In the genomic region with DNA sequence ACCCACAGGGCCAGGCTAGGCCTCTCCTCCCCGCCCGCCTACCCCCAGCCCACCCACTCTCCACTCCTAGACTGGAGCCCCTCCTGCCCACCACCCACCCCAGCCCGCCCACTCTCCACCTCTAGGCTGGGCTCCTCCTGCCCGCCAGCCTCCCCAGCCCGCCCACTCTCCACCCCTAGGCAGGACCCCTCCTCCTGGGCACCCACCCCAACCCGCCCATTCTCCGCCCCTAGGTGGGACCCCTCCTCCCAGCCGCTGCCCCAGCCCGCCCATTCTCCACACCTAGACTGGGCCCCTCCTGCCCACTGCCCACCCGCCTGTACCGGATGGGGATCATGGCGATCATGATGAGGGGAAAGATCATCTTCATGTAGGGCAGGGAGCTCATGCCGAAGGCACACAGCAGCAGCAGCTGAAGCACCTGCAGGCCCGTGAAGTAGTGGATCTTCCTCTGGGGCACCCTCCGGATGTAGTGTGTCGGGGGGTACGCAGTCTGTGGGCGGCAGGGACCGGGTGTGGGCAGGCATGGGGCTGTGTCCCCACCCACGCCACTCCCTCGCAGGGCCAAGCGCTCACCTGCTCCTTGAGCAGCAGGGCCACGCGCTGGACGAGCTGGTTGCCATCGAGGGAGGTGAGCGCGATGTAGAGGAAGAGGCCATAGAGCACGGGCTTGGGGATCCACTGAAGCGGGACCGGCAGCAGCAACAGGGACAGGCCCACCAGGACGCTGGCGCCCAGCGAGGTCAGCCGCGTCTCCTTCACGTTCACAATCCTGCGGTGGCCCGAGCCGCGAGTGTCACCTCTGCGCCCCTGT, we compare ENCODE assay signal across 1 cellular context.
TF ChIP-seq lines count a peak whose summit lies in the region.

No MANE protein-coding gene starts in this region.

TF ChIP-seq in K562, 482 proteins besides CTCF, POLR2A, EP300 and RAD21:
- TF ChIP-seq ELF1 (tag; IDR thresholded peaks at IDR 0.05) = no peak
- no peak for TF ChIP-seq ZNF408 (CRISPR knock-in tag; IDR thresholded peaks at IDR 0.05; ENCODE audit: low read depth)
- TF ChIP-seq ERF (CRISPR knock-in tag; IDR thresholded peaks at IDR 0.05) = no peak
- peak; percentile 49; the same call in 1 of the 2 replicates for TF ChIP-seq NR2C2 (CRISPR knock-in tag; IDR thresholded peaks at IDR 0.05)
- no peak for TF ChIP-seq NR2C2 (tag; IDR thresholded peaks at IDR 0.05)
- TF ChIP-seq POLR2G (IDR thresholded peaks at IDR 0.05; ENCODE audit: low read depth, low read length) = peak; percentile 26; the same call in 1 of the 2 replicates
- TF ChIP-seq ZNF444 (CRISPR knock-in tag; IDR thresholded peaks at IDR 0.05) = no peak
- TF ChIP-seq, protein P1, sequence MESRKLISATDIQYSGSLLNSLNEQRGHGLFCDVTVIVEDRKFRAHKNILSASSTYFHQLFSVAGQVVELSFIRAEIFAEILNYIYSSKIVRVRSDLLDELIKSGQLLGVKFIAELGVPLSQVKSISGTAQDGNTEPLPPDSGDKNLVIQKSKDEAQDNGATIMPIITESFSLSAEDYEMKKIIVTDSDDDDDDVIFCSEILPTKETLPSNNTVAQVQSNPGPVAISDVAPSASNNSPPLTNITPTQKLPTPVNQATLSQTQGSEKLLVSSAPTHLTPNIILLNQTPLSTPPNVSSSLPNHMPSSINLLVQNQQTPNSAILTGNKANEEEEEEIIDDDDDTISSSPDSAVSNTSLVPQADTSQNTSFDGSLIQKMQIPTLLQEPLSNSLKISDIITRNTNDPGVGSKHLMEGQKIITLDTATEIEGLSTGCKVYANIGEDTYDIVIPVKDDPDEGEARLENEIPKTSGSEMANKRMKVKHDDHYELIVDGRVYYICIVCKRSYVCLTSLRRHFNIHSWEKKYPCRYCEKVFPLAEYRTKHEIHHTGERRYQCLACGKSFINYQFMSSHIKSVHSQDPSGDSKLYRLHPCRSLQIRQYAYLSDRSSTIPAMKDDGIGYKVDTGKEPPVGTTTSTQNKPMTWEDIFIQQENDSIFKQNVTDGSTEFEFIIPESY (CRISPR knock-in tag; IDR thresholded peaks at IDR 0.05) = peak; percentile 90
- no peak for TF ChIP-seq NFE2 (IDR thresholded peaks at IDR 0.05; ENCODE audit: low read depth)
- no peak for TF ChIP-seq KLF13 (tag; IDR thresholded peaks at IDR 0.05; ENCODE audit: borderline replicate concordance, low read depth)
- TF ChIP-seq, protein P2, sequence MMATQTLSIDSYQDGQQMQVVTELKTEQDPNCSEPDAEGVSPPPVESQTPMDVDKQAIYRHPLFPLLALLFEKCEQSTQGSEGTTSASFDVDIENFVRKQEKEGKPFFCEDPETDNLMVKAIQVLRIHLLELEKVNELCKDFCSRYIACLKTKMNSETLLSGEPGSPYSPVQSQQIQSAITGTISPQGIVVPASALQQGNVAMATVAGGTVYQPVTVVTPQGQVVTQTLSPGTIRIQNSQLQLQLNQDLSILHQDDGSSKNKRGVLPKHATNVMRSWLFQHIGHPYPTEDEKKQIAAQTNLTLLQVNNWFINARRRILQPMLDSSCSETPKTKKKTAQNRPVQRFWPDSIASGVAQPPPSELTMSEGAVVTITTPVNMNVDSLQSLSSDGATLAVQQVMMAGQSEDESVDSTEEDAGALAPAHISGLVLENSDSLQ (IDR thresholded peaks at IDR 0.05) = no peak
- TF ChIP-seq ZNF263 (CRISPR knock-in tag; IDR thresholded peaks at IDR 0.05; ENCODE audit: borderline replicate concordance) = no peak
